Comparison of ENCODE assay signal across 9 cellular contexts in the genomic region with DNA sequence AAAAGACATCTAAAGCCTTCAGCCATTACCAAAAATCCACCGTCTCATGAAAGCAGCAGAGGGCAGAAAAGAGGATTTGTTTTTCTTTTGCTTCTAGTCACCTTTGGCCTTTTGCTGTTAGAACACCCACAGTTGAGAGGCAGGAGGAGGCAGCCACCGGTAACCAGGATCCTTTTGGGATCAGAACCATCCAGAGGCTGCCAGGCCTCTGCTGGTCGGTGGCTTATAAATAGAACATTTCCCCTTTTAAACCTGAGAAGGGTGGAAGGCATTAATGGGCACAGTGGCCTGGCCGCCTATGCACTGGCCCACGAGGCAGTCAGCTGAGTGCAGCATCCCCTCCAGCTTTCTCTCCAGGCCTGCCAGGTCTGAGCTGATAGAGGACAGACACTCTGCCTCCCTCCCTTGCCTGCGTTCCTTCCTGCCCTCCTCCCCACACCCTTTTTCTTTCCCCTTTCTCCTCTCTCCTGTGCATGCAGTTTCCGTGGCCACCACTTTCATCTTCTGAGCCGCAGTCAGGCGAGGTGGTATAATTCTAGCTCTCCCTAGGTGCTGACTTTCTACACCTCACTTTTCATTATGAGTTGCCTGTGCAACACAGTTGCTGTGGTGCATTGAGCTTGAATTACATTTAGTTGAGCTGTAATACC.
DNase-seq lines count a peak whose midpoint lies in the region; ATAC-seq and TF ChIP-seq lines count a peak whose summit lies in the region.
"Had no signal": no experiment of that assay in that cellular context is flagged by ENCODE, and none has a peak within 500 bp of the region (broad histone marks: within the 10 kb centered on the region; RNA-seq: fewer than 3 reads in every experiment).

No MANE protein-coding gene starts in this region.

- intact Hi-C loops in Calu3 (cut with micrococcal nuclease; ENCODE audit: unreplicated experiment): no loop called here

- DNase-seq in AG04450 (ENCODE audit: low read depth, low spot score) (no peak), HEK293T (ENCODE audit: extremely low spot score) (no peak), Calu3 (no peak), SKM-1 treated with dmso at 0.1 percent for 144 hours (lab: John Stamatoyannopoulos, UW; ENCODE audit: unreplicated experiment) (no peak)
- peak; percentile 57 to 70 for DNase-seq in activated CD4-positive, alpha-beta T cell treated with anti-CD3 and anti-CD28 coated beads, Interleukin-2, amount 50 U/mL, for 48 hours

- H3K27ac ChIP-seq in AG04450 (ENCODE audit: low read depth, low read length): no peak overlapping the region
- no peak overlapping the region for H3K27ac ChIP-seq in liver (ENCODE audit: low read depth in 1 of 2, low read length in 2 of 2)

- H3K27me3 Mint-ChIP-seq in Calu3 (ENCODE audit: unreplicated experiment): no peaks in the 10 kb centered on the region

- peaks cover 0 to 4% (median 0%) of the 10 kb centered on the region in 4 donors for H3K36me3 ChIP-seq in liver (ENCODE audit: control insufficient read depth in 4 of 4, insufficient read depth in 3 of 4, low read depth in 1 of 4, low read length in 3 of 4)

- peak overlapping the region in 1 of 2 donors; percentile 14 for H3K9ac ChIP-seq in liver (ENCODE audit: low read depth in 1 of 2, low read length in 2 of 2)

- CTCF ChIA-PET in AG04450 (lab: Charles Lee) (interaction anchor here (0.6 kb wide), 1 partner anchor 100 kb away, joined by 3 read pairs; no protein-coding TSS in a partner anchor), HEK293T (lab: Yijun Ruan, JAX) (interaction anchor here (0.7 to 1.0 kb wide), 2 partner anchors 17 to 59 kb away, joined by 3 to 4 read pairs; no protein-coding TSS in a partner anchor), Calu3 (lab: Charles Lee) (interaction anchor here (0.6 kb wide), 1 partner anchor 16 kb away, joined by 3 read pairs; no protein-coding TSS in a partner anchor)

- POLR2A ChIA-PET in AG04450 (lab: Yijun Ruan, JAX) (interaction anchor here (0.8 kb wide), 1 partner anchor 135 kb away, joined by 3 read pairs; no protein-coding TSS in a partner anchor), HEK293T (lab: Yijun Ruan, JAX) (no interaction called here)

- BruUV-seq in Calu3 (replicated peaks; lab: Mats Ljungman, UMichigan): no TSS peak

- H3K4me3 ChIP-seq in AG04450 (ENCODE audit: low read depth, low read length): no peak overlapping the region
- no peak overlapping the region for H3K4me3 ChIP-seq in liver (ENCODE audit: low read depth in 1 of 3, low read length in 3 of 3)

- 47% methylated on average over 9 of the region's 9 CpGs for WGBS in liver

- H3K9me3 ChIP-seq in AG04450 (ENCODE audit: control insufficient read depth, insufficient read depth, low read length) (no peaks in the 10 kb centered on the region), liver (ENCODE audit: control insufficient read depth in 4 of 4, low read length in 3 of 4) (no peaks in the 10 kb centered on the region)

- peak; percentile 53 to 71 for TF ChIP-seq RAD21 in liver (IDR thresholded peaks at IDR 0.05)

- ATAC-seq in GM18508 (IDR thresholded peaks at IDR 0.05; ENCODE audit: insufficient read depth, unreplicated experiment) (peak; percentile 50), HG02840 (IDR thresholded peaks at IDR 0.05; ENCODE audit: low FRiP score, unreplicated experiment) (peak; percentile 45)
- ATAC-seq: HCT116 had no signal

- no peaks in the 10 kb centered on the region for H3K4me1 Mint-ChIP-seq in Calu3 (ENCODE audit: low read depth, unreplicated experiment)

- H3K27me3 ChIP-seq in AG04450 (ENCODE audit: control insufficient read depth, insufficient read depth, low read length) (no peaks in the 10 kb centered on the region), liver (ENCODE audit: control insufficient read depth in 4 of 4, insufficient read depth in 4 of 4, low read length in 3 of 4) (no peaks in the 10 kb centered on the region)

- H3K4me3 Mint-ChIP-seq in Calu3 (ENCODE audit: low read depth, unreplicated experiment): no peak overlapping the region

- H3K9me3 Mint-ChIP-seq in Calu3 (ENCODE audit: low read depth, unreplicated experiment): no peaks in the 10 kb centered on the region

- H3K27ac Mint-ChIP-seq in Calu3 (ENCODE audit: unreplicated experiment): no peak overlapping the region

- peaks cover 12% of the 10 kb centered on the region for H3K36me3 Mint-ChIP-seq in Calu3 (ENCODE audit: insufficient read depth, unreplicated experiment)

- TF ChIP-seq CTCF in AG04450 (IDR thresholded peaks at IDR 0.05; ENCODE audit: low read depth, low read length) (0 out of 2 replicates have a peak, but pooled peaks have one; percentile 5), liver (IDR thresholded peaks at IDR 0.05; ENCODE audit: low read depth, low read length, missing input control) (no peak), Calu3 (IDR thresholded peaks at IDR 0.05; ENCODE audit: unreplicated experiment) (no peak)

- peaks cover 0 to 3% (median 0%) of the 10 kb centered on the region in 4 donors for H3K4me1 ChIP-seq in liver (ENCODE audit: control insufficient read depth in 4 of 4, insufficient read depth in 4 of 4, low read length in 3 of 4)

TF ChIP-seq in liver, 16 proteins besides CTCF, POLR2A, EP300 and RAD21:
- peak in 1 of 2 donors; percentile 29 for TF ChIP-seq RXRA (IDR thresholded peaks at IDR 0.05)
- TF ChIP-seq, protein P1, sequence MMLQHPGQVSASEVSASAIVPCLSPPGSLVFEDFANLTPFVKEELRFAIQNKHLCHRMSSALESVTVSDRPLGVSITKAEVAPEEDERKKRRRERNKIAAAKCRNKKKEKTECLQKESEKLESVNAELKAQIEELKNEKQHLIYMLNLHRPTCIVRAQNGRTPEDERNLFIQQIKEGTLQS (IDR thresholded peaks at IDR 0.05): no peak
- TF ChIP-seq HNF4A (conservative IDR thresholded peaks at IDR 0.05): peak in 1 of 2 donors; percentile 25

TF ChIP-seq in HEK293T, 16 proteins besides CTCF, POLR2A, EP300 and RAD21:
- TF ChIP-seq ELF4 (IDR thresholded peaks at IDR 0.05) (no peak), ARNT (IDR thresholded peaks at IDR 0.05) (no peak), CTBP1 (IDR thresholded peaks at IDR 0.05; ENCODE audit: borderline replicate concordance) (no peak), FOXM1 (IDR thresholded peaks at IDR 0.05; ENCODE audit: borderline replicate concordance) (no peak), FOXA1 (IDR thresholded peaks at IDR 0.05) (no peak), NFRKB (IDR thresholded peaks at IDR 0.05) (no peak), L3MBTL2 (conservative IDR thresholded peaks at IDR 0.05) (no peak), SUZ12 (IDR thresholded peaks at IDR 0.05) (no peak), HDGF (IDR thresholded peaks at IDR 0.05; ENCODE audit: borderline replicate concordance) (no peak), ZNF384 (IDR thresholded peaks at IDR 0.05) (no peak), LEF1 (IDR thresholded peaks at IDR 0.05; ENCODE audit: borderline replicate concordance) (no peak)
- TF ChIP-seq, protein P2, sequence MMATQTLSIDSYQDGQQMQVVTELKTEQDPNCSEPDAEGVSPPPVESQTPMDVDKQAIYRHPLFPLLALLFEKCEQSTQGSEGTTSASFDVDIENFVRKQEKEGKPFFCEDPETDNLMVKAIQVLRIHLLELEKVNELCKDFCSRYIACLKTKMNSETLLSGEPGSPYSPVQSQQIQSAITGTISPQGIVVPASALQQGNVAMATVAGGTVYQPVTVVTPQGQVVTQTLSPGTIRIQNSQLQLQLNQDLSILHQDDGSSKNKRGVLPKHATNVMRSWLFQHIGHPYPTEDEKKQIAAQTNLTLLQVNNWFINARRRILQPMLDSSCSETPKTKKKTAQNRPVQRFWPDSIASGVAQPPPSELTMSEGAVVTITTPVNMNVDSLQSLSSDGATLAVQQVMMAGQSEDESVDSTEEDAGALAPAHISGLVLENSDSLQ (IDR thresholded peaks at IDR 0.05): no peak

Comparison
In these comparisons a context has a peak if more than half of its experiments do, and no peak if none do; other contexts are left out.
1. DNase-seq: peak in activated CD4-positive, alpha-beta T cell treated with anti-CD3 and anti-CD28 coated beads, Interleukin-2, amount 50 U/mL, for 48 hours (2 of 2); none in AG04450 (single experiment), HEK293T (single experiment), Calu3 (single experiment) and SKM-1 treated with dmso at 0.1 percent for 144 hours (single experiment).